Comparison of ENCODE assay signal across 12 cellular contexts in genomic region chr7:76333388-76334101, GRCh38. TPM values are rescaled to one million over a fixed set of nuclear protein-coding genes. Genes with fewer than 3 reads are reported as not detected.
DNase-seq lines count a peak whose midpoint lies in the region; ATAC-seq and TF ChIP-seq lines count a peak whose summit lies in the region.
"Had no signal": no experiment of that assay in that cellular context is flagged by ENCODE, and none has a peak within 500 bp of the region (broad histone marks: within the 10 kb centered on the region; RNA-seq: fewer than 3 reads in every experiment).

No MANE protein-coding gene starts in this region.

- no peaks in the 10 kb centered on the region for H3K9me3 ChIP-seq in psoas muscle
- H3K9me3 ChIP-seq in CD8-positive, alpha-beta T cell (ENCODE audit: low read length): no peaks in the 10 kb centered on the region

- H3K9me3 Mint-ChIP-seq in CD14-positive monocyte: no peaks in the 10 kb centered on the region
- no peaks in the 10 kb centered on the region for H3K9me3 Mint-ChIP-seq in activated T-helper 17 cell treated with anti-CD3 and anti-CD28 coated beads, Interleukin-2, amount 50 U/mL, for 72 hours
- H3K9me3 Mint-ChIP-seq in CD8-positive, alpha-beta T cell: no peaks in the 10 kb centered on the region

- peaks cover 80% of the 10 kb centered on the region for H3K4me1 ChIP-seq in psoas muscle
- H3K4me1 ChIP-seq in CD8-positive, alpha-beta T cell (ENCODE audit: insufficient read depth, low read length): peaks cover 7% of the 10 kb centered on the region

- peak overlapping the region; percentile 68 to 86 (median 75) for H3K27ac Mint-ChIP-seq in CD14-positive monocyte
- peak overlapping the region; percentile 60 for H3K27ac Mint-ChIP-seq in activated T-helper 17 cell treated with anti-CD3 and anti-CD28 coated beads, Interleukin-2, amount 50 U/mL, for 72 hours
- no peak overlapping the region for H3K27ac Mint-ChIP-seq in CD8-positive, alpha-beta T cell

- no peaks in the 10 kb centered on the region for H3K27me3 Mint-ChIP-seq in CD14-positive monocyte (ENCODE audit: low read depth in 3 of 3)
- no peaks in the 10 kb centered on the region for H3K27me3 Mint-ChIP-seq in activated T-helper 17 cell treated with anti-CD3 and anti-CD28 coated beads, Interleukin-2, amount 50 U/mL, for 72 hours
- H3K27me3 Mint-ChIP-seq in CD8-positive, alpha-beta T cell (ENCODE audit: low read depth): no peaks in the 10 kb centered on the region

- DNase-seq in CD14-positive monocyte (ENCODE audit: low spot score): no peak
- DNase-seq in left ventricle myocardium superior: peak; percentile 88
- peak; percentile 69 to 89 for DNase-seq in psoas muscle
- no peak for DNase-seq in NCI-H524 treated with DMSO at 0.1 percent for 48 hours (lab: John Stamatoyannopoulos, UW)
- DNase-seq in CD8-positive, alpha-beta T cell: no peak
- DNase-seq: AML-193; effector CD8-positive, alpha-beta T cell; NCI-H1417 treated with DMSO at 0.1 percent for 48 hours; retina had no signal

- 20 to 39% (median 21%) methylated on average over 14 of the region's 14 CpGs for WGBS in psoas muscle, 3 donors

- CTCF ChIA-PET in CD8-positive, alpha-beta T cell (lab: Charles Lee): interaction anchor here (0.5 to 1.1 kb wide), 2 partner anchors 19 to 26 kb away, joined by 4 read pairs; no protein-coding TSS in a partner anchor

- TF ChIP-seq CTCF in CD14-positive monocyte (IDR thresholded peaks at IDR 0.05) (no peak), psoas muscle (IDR thresholded peaks at IDR 0.05) (no peak)
- no peak for TF ChIP-seq CTCF in CD8-positive, alpha-beta T cell (IDR thresholded peaks at IDR 0.05)

- H3K4me3 Mint-ChIP-seq in CD14-positive monocyte: peak overlapping the region in 1 of 2 donors; percentile 23
- H3K4me3 Mint-ChIP-seq in activated T-helper 17 cell treated with anti-CD3 and anti-CD28 coated beads, Interleukin-2, amount 50 U/mL, for 72 hours: no peak overlapping the region
- no peak overlapping the region for H3K4me3 Mint-ChIP-seq in CD8-positive, alpha-beta T cell

- H3K36me3 Mint-ChIP-seq in CD14-positive monocyte: peaks cover 28 to 58% of the 10 kb centered on the region in 2 donors
- H3K36me3 Mint-ChIP-seq in activated T-helper 17 cell treated with anti-CD3 and anti-CD28 coated beads, Interleukin-2, amount 50 U/mL, for 72 hours (ENCODE audit: low read depth): peaks cover 95% of the 10 kb centered on the region
- H3K36me3 Mint-ChIP-seq in CD8-positive, alpha-beta T cell: peaks cover 52% of the 10 kb centered on the region

- no peaks in the 10 kb centered on the region for H3K27me3 ChIP-seq in psoas muscle (ENCODE audit: insufficient read depth in 3 of 3, low read length in 2 of 3)
- no peaks in the 10 kb centered on the region for H3K27me3 ChIP-seq in CD8-positive, alpha-beta T cell (ENCODE audit: insufficient read depth, low read length)

- POLR2A ChIA-PET in CD8-positive, alpha-beta T cell (lab: Charles Lee): interaction anchor here (0.9 kb wide), 1 partner anchor 9 kb away, joined by 3 read pairs; no protein-coding TSS in a partner anchor

- H3K4me3 ChIP-seq in psoas muscle: peak overlapping the region; percentile 45
- H3K4me3 ChIP-seq in CD8-positive, alpha-beta T cell (ENCODE audit: low read depth, low read length): no peak overlapping the region

- peaks cover 0 to 23% of the 10 kb centered on the region in 2 donors for H3K36me3 ChIP-seq in psoas muscle (ENCODE audit: insufficient read depth in 1 of 2, low read depth in 1 of 2)
- peaks cover 6% of the 10 kb centered on the region for H3K36me3 ChIP-seq in CD8-positive, alpha-beta T cell (ENCODE audit: insufficient read depth, low read length)

- no peak for ATAC-seq in activated T-helper 17 cell treated with anti-CD3 and anti-CD28 coated beads, Interleukin-2, amount 50 U/mL, for 72 hours (replicated peaks)
- ATAC-seq in left ventricle myocardium superior: peak; percentile 86
- peak; percentile 89 to 91 (median 90) for ATAC-seq in psoas muscle
- ATAC-seq in CD8-positive, alpha-beta T cell: no peak
- ATAC-seq in HG03469 (IDR thresholded peaks at IDR 0.05; ENCODE audit: unreplicated experiment): no peak
- no peak for ATAC-seq in GM19324 (IDR thresholded peaks at IDR 0.05; ENCODE audit: low FRiP score, unreplicated experiment)

- peaks cover 68% of the 10 kb centered on the region for H3K4me1 Mint-ChIP-seq in CD14-positive monocyte
- peaks cover 18% of the 10 kb centered on the region for H3K4me1 Mint-ChIP-seq in activated T-helper 17 cell treated with anti-CD3 and anti-CD28 coated beads, Interleukin-2, amount 50 U/mL, for 72 hours
- H3K4me1 Mint-ChIP-seq in CD8-positive, alpha-beta T cell (ENCODE audit: low read depth): peaks cover 54% of the 10 kb centered on the region

- peak overlapping the region; percentile 84 for H3K27ac ChIP-seq in psoas muscle
- H3K27ac ChIP-seq in CD8-positive, alpha-beta T cell (ENCODE audit: low read depth, low read length): no peak overlapping the region

- intact Hi-C loops in CD14-positive monocyte (cut with micrococcal nuclease) (no loop called here), left ventricle myocardium superior (cut with micrococcal nuclease) (no loop called here), psoas muscle (cut with DNase I) (no loop called here)
- intact Hi-C loops in CD8-positive, alpha-beta T cell (cut with DNase I, micrococcal nuclease): no loop called here

RNA-seq across cellular contexts. Expression of gene YWHAG, which starts 25.2 kb away (rescaled TPM):
- polyA plus RNA-seq in CD14-positive monocyte: 10 to 100 TPM in 1 of 2 donors, 1 to 10 TPM in 1; 6.9 to 12.2 TPM
- 100 to 1,000 TPM; 118 to 156 TPM for total RNA-seq in activated T-helper 17 cell treated with anti-CD3 and anti-CD28 coated beads, Interleukin-2, amount 50 U/mL, for 72 hours
- 238 TPM for total RNA-seq in left ventricle myocardium superior
- 100 to 1,000 TPM; 342 to 421 (median 401) TPM for total RNA-seq in psoas muscle
- 100 to 1,000 TPM; 204 to 523 (median 213) TPM for polyA plus RNA-seq in psoas muscle
- 10 to 100 TPM; 17.7 to 19.3 TPM for total RNA-seq in CD8-positive, alpha-beta T cell

RNA-seq across cellular contexts. Expression of gene HSPB1, which starts 31.1 kb away (rescaled TPM):
- 1 to 10 TPM; 8.3 to 8.9 TPM for polyA plus RNA-seq in CD14-positive monocyte
- total RNA-seq in activated T-helper 17 cell treated with anti-CD3 and anti-CD28 coated beads, Interleukin-2, amount 50 U/mL, for 72 hours: 10 to 100 TPM; 28.0 to 71.7 TPM
- 2,442 TPM for total RNA-seq in left ventricle myocardium superior
- 1,000 to 10,000 TPM; 2,972 to 5,803 (median 5,243) TPM for total RNA-seq in psoas muscle
- 1,000 to 10,000 TPM; 1,312 to 4,364 (median 1,775) TPM for polyA plus RNA-seq in psoas muscle
- 10 to 100 TPM; 26.1 to 33.2 TPM for total RNA-seq in CD8-positive, alpha-beta T cell

Comparison
In these comparisons a context has a peak if more than half of its experiments do, and no peak if none do; other contexts are left out.
1. DNase-seq: peak in left ventricle myocardium superior (single experiment) and psoas muscle (2 of 2); none in CD14-positive monocyte (single experiment), NCI-H524 treated with DMSO at 0.1 percent for 48 hours (single experiment) and CD8-positive, alpha-beta T cell (0 of 7).
2. ATAC-seq: peak in left ventricle myocardium superior (single experiment) and psoas muscle (4 of 4); none in activated T-helper 17 cell treated with anti-CD3 and anti-CD28 coated beads, Interleukin-2, amount 50 U/mL, for 72 hours (single experiment), CD8-positive, alpha-beta T cell (single experiment), HG03469 (single experiment) and GM19324 (single experiment).
3. RNA of gene YWHAG, which starts 25.2 kb away (total RNA-seq): 342 to 421 TPM in psoas muscle, 238 TPM in left ventricle myocardium superior (single experiment) and 118 to 156 TPM in activated T-helper 17 cell treated with anti-CD3 and anti-CD28 coated beads, Interleukin-2, amount 50 U/mL, for 72 hours; 17.7 to 19.3 TPM in CD8-positive, alpha-beta T cell; every median in the first group is over 4 times any median in the second.
4. RNA of gene HSPB1, which starts 31.1 kb away (total RNA-seq): 2,972 to 5,803 TPM in psoas muscle and 2,442 TPM in left ventricle myocardium superior (single experiment); 28.0 to 71.7 TPM in activated T-helper 17 cell treated with anti-CD3 and anti-CD28 coated beads, Interleukin-2, amount 50 U/mL, for 72 hours and 26.1 to 33.2 TPM in CD8-positive, alpha-beta T cell; every median in the first group is over 10 times any median in the second.